Comparison of ENCODE assay signal across 9 cellular contexts in the genomic region with DNA sequence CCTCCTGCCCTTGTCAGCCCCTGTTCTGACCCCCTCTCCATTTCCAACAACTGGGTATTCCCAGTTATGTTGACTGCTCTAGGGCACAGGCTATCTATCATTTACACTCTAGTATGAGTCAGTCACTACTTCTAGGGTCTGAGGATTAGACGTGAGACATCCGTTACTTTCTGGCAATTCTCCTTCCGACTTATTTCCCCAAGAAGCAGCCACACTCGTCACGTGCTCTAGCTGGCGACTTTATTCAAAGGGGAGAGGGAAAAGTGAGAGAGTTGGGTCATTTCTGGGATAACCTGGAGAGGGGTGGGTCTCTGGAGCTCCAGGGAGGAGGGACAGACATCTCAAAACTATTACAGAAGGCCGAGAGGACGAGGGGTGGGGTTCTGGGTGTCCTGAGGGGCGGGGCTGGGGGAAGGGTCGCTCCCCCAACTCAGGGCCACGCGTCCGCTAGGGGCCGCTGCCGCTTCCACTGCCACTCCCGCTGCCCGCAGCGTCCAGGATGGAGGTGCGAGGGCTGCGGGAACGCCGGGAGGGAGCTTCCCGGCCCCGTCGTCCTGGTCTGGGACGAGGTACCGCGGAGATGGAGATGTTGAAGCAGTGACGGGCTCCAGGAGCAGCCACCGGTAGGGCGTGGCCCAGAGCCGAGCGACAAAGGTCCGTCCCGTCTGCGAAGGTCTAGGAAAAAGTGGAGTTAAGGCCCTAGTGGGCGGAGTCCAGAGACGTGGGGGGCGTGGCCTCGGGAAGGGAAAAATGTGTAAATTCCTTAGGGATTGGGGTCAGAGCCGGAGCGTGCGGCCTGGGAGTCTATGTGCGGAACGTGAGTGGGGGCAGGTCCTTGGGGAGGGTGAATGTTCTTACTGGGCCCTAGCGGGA. TPM values are rescaled to one million over a fixed set of nuclear protein-coding genes. Genes with fewer than 3 reads are reported as not detected.
A peak's percentile ranks its signal among the peaks of the same experiment; 100 is the strongest.
DNase-seq lines count a peak whose midpoint lies in the region; ATAC-seq and TF ChIP-seq lines count a peak whose summit lies in the region.
"Had no signal": no experiment of that assay in that cellular context is flagged by ENCODE, and none has a peak within 500 bp of the region (broad histone marks: within the 10 kb centered on the region; RNA-seq: fewer than 3 reads in every experiment).

No MANE protein-coding gene starts in this region.

- no peak for DNase-seq in AG09309 (ENCODE audit: low read depth)
- peak; percentile 85 for DNase-seq in islet precursor cell
- no peak for DNase-seq in dorsolateral prefrontal cortex
- DNase-seq in NCI-H1105 treated with DMSO at 0.1 percent for 48 hours (lab: John Stamatoyannopoulos, UW): no peak
- no peak for DNase-seq in Karpas-422

- intact Hi-C loops in dorsolateral prefrontal cortex (cut with DNase I): no loop called here

- H3K4me2 ChIP-seq in Karpas-422 (ENCODE audit: low read depth, low read length, poor library complexity, severe bottlenecking): no peak overlapping the region

- no peaks in the 10 kb centered on the region; the same call in 1 of the 2 replicates for H3K4me1 ChIP-seq in Karpas-422 (ENCODE audit: low read length)

- H3K9me3 ChIP-seq in Karpas-422 (ENCODE audit: low read length): no peaks in the 10 kb centered on the region

- TF ChIP-seq CTCF in AG09309 (IDR thresholded peaks at IDR 0.05; ENCODE audit: control insufficient read depth, insufficient read depth, low read depth, low read length, missing control alignments) (peak; percentile 31), GM12874 (IDR thresholded peaks at IDR 0.05; ENCODE audit: insufficient read depth, low read depth, low read length) (peak; percentile 41), VCaP (conservative IDR thresholded peaks at IDR 0.05) (peak; percentile 13; the same call in 1 of the 2 replicates), dorsolateral prefrontal cortex (IDR thresholded peaks at IDR 0.05 in 54 of 56, conservative IDR thresholded peaks at IDR 0.05 in 2 of 56; ENCODE audit: low read depth in 1 of 56, partially characterized antibody in 56 of 56) (peak in 6 of 56 donors; percentile 13 to 34 (median 16))

- no peaks in the 10 kb centered on the region for H3K79me2 ChIP-seq in Karpas-422 (ENCODE audit: low read length)

- H3K4me3 ChIP-seq in AG09309 (ENCODE audit: control insufficient read depth, low read depth, low read length): no peak overlapping the region
- H3K4me3 ChIP-seq in dorsolateral prefrontal cortex: peak overlapping the region in 1 of 59 donors; percentile 14
- H3K4me3 ChIP-seq in Karpas-422 (ENCODE audit: low read length): no peak overlapping the region

- no peaks in the 10 kb centered on the region for H3K9me2 ChIP-seq in Karpas-422 (replicated peaks; ENCODE audit: insufficient read depth, low read length)

- no peak overlapping the region for H2AFZ ChIP-seq in Karpas-422 (ENCODE audit: low read length)

- no peaks in the 10 kb centered on the region for H3K36me3 ChIP-seq in Karpas-422 (ENCODE audit: insufficient read depth, low read length)

- no peak overlapping the region for H3K9ac ChIP-seq in Karpas-422 (ENCODE audit: low read length)

- H3K27me3 ChIP-seq in dorsolateral prefrontal cortex: peaks cover 0 to 47% (median 10%) of the 10 kb centered on the region in 45 donors
- H3K27me3 ChIP-seq in Karpas-422 (ENCODE audit: low read length): no peaks in the 10 kb centered on the region

- H3K27ac ChIP-seq in VCaP (no peak overlapping the region), dorsolateral prefrontal cortex (no peak overlapping the region), Karpas-422 (ENCODE audit: low read length) (no peak overlapping the region)

- no peak for ATAC-seq in HG03432 (IDR thresholded peaks at IDR 0.05; ENCODE audit: unreplicated experiment)
- ATAC-seq: left lobe of liver had no signal

- H4K20me1 ChIP-seq in Karpas-422 (ENCODE audit: insufficient read depth, low read depth, low read length): no peaks in the 10 kb centered on the region

RNA-seq across cellular contexts. Expression of gene RTBDN, which starts 8.9 kb away (rescaled TPM):
- 10 to 100 TPM in 91 of 120 experiments, 1 to 10 TPM in 29; 3.6 to 23.1 (median 12.0) TPM for total RNA-seq in dorsolateral prefrontal cortex
- not detected in 2 replicates for total RNA-seq in Karpas-422 (2014; rRNA removed; shearing (Covaris generic); ENCODE audit: low replicate concordance)
- total RNA-seq: left lobe of liver had no signal

RNA-seq across cellular contexts. Expression of gene MAST1, which starts 12.8 kb away (rescaled TPM):
- total RNA-seq in dorsolateral prefrontal cortex: 100 to 1,000 TPM in 108 of 120 experiments, 10 to 100 TPM in 12; 55.0 to 260 (median 142) TPM
- total RNA-seq in Karpas-422 (2014; rRNA removed; shearing (Covaris generic); ENCODE audit: low replicate concordance): 0.48 and 3.3 TPM in 2 replicates

RNA-seq across cellular contexts. Expression of gene RNASEH2A, which starts 19.1 kb away (rescaled TPM):
- total RNA-seq in dorsolateral prefrontal cortex: 10 to 100 TPM in 10 of 120 experiments, 1 to 10 TPM in 110; 1.6 to 13.4 (median 6.0) TPM
- 37.8 and 48.4 TPM in 2 replicates for total RNA-seq in Karpas-422 (2014; rRNA removed; shearing (Covaris generic); ENCODE audit: low replicate concordance)

RNA-seq across cellular contexts. Expression of gene THSD8, which starts 23.6 kb away (rescaled TPM):
- total RNA-seq in dorsolateral prefrontal cortex: 1 to 10 TPM in 86 of 120 experiments, under 1 TPM in 8, not detected in 26; 0.63 to 7.4 (median 2.4) TPM
- 9.0 TPM in 1 of 2 replicates, not detected in the other for total RNA-seq in Karpas-422 (2014; rRNA removed; shearing (Covaris generic); ENCODE audit: low replicate concordance)

RNA-seq across cellular contexts. Expression of gene PRDX2, which starts 23.9 kb away (rescaled TPM):
- 100 to 1,000 TPM; 234 to 491 (median 396) TPM for total RNA-seq in dorsolateral prefrontal cortex
- total RNA-seq in Karpas-422 (2014; rRNA removed; shearing (Covaris generic); ENCODE audit: low replicate concordance): 372 and 566 TPM in 2 replicates

Comparison
In these comparisons a context has a peak if more than half of its experiments do, and no peak if none do; other contexts are left out.
1. RNA of gene MAST1, which starts 12.8 kb away (total RNA-seq): 55.0 to 260 TPM in dorsolateral prefrontal cortex; 0.48 to 3.3 TPM in Karpas-422; every median in the first group is over 10 times any median in the second.